ENCODE assay signal across 19 cellular contexts in genomic region chr6:14131579-14131978, GRCh38. TPM values are rescaled to one million over a fixed set of nuclear protein-coding genes. Genes with fewer than 3 reads are reported as not detected.
DNase-seq lines count a peak whose midpoint lies in the region; ATAC-seq, FAIRE-seq and TF ChIP-seq lines count a peak whose summit lies in the region.
"Had no signal": no experiment of that assay in that cellular context is flagged by ENCODE, and none has a peak within 500 bp of the region (broad histone marks: within the 10 kb centered on the region; RNA-seq: fewer than 3 reads in every experiment).

No MANE protein-coding gene starts in this region.

- H3K36me3 ChIP-seq in body of pancreas (replicated peaks in 1 of 2; ENCODE audit: insufficient read depth in 1 of 2, low read depth in 2 of 2), result peaks cover 0 to 2% of the 10 kb centered on the region in 2 donors
- H3K36me3 ChIP-seq: BE2C, HAP-1 had no signal

- H3K9me3 ChIP-seq in T-helper 17 cell (ENCODE audit: control insufficient read depth, low read length, poor library complexity, severe bottlenecking) (no peaks in the 10 kb centered on the region), body of pancreas (no peaks in the 10 kb centered on the region)
- H3K9me3 ChIP-seq: BE2C, Caco-2, HAP-1 had no signal

- intact Hi-C loops in body of pancreas (cut with DNase I), result no loop called here

- peaks cover 20% of the 10 kb centered on the region for H3K4me1 Mint-ChIP-seq in T-helper 17 cell
- H3K4me1 Mint-ChIP-seq in stimulated activated memory B cell treated with anti-CD40 and anti-IgM and Interleukin-4, amounts not matched to agents 10 μg/mL and 1 μg/mL and 100 μg/mL, for 72 hours, result peaks cover 66% of the 10 kb centered on the region

- ATAC-seq in T-helper 17 cell (no peak), body of pancreas (no peak)
- ATAC-seq in stimulated activated memory B cell treated with anti-CD40 and anti-IgM and Interleukin-4, amounts not matched to agents 10 μg/mL and 1 μg/mL and 100 μg/mL, for 72 hours, result no peak
- ATAC-seq: K562 had no signal

- H3K27me3 Mint-ChIP-seq in T-helper 17 cell, result no peaks in the 10 kb centered on the region
- no peaks in the 10 kb centered on the region for H3K27me3 Mint-ChIP-seq in stimulated activated memory B cell treated with anti-CD40 and anti-IgM and Interleukin-4, amounts not matched to agents 10 μg/mL and 1 μg/mL and 100 μg/mL, for 72 hours
- H3K27me3 Mint-ChIP-seq: CD4-positive, CD25-positive, alpha-beta regulatory T cell; CD8-positive, alpha-beta memory T cell had no signal

- H3K4me1 ChIP-seq in body of pancreas, result no peaks in the 10 kb centered on the region
- H3K4me1 ChIP-seq: BE2C, Caco-2 had no signal

- no peak for FAIRE-seq in GM12891 (lab: Jason Lieb, UNC)
- FAIRE-seq: GM18507, K562 had no signal

- H3K4me3 ChIP-seq in coronary artery (no peak overlapping the region), body of pancreas (no peak overlapping the region)
- H3K4me3 ChIP-seq: GM23248, HAP-1, K562 had no signal

- 83 to 88% methylated on average over 7 of the region's 7 CpGs for WGBS in body of pancreas, 2 donors

- H3K9me3 Mint-ChIP-seq in stimulated activated memory B cell treated with anti-CD40 and anti-IgM and Interleukin-4, amounts not matched to agents 10 μg/mL and 1 μg/mL and 100 μg/mL, for 72 hours, result no peaks in the 10 kb centered on the region
- H3K9me3 Mint-ChIP-seq: CD4-positive, CD25-positive, alpha-beta regulatory T cell; CD8-positive, alpha-beta memory T cell had no signal

- peak overlapping the region; percentile 41 for H3K4me3 Mint-ChIP-seq in T-helper 17 cell
- peak overlapping the region; percentile 75 for H3K4me3 Mint-ChIP-seq in stimulated activated memory B cell treated with anti-CD40 and anti-IgM and Interleukin-4, amounts not matched to agents 10 μg/mL and 1 μg/mL and 100 μg/mL, for 72 hours
- H3K4me3 Mint-ChIP-seq: CD4-positive, CD25-positive, alpha-beta regulatory T cell; CD8-positive, alpha-beta memory T cell had no signal

- no peak overlapping the region for H3K27ac ChIP-seq in coronary artery
- no peak overlapping the region for H3K27ac ChIP-seq in body of pancreas
- H3K27ac ChIP-seq: GM23248 had no signal

- H3K27me3 ChIP-seq in body of pancreas, result no peaks in the 10 kb centered on the region
- H3K27me3 ChIP-seq: BE2C had no signal

- no peak for TF ChIP-seq CTCF in coronary artery (IDR thresholded peaks at IDR 0.05)
- TF ChIP-seq CTCF in body of pancreas (IDR thresholded peaks at IDR 0.05), result no peak

- TF ChIP-seq POLR2A in GM12891 (IDR thresholded peaks at IDR 0.05; ENCODE audit: low read depth, low read length), result peak; percentile 60; the same call in 1 of the 2 replicates
- TF ChIP-seq POLR2A in body of pancreas (IDR thresholded peaks at IDR 0.05), result no peak

- peaks cover 21% of the 10 kb centered on the region for H3K36me3 Mint-ChIP-seq in T-helper 17 cell (ENCODE audit: low read depth)
- peaks cover 92% of the 10 kb centered on the region for H3K36me3 Mint-ChIP-seq in stimulated activated memory B cell treated with anti-CD40 and anti-IgM and Interleukin-4, amounts not matched to agents 10 μg/mL and 1 μg/mL and 100 μg/mL, for 72 hours

- DNase-seq in GM12891 (ENCODE audit: insufficient read length, low spot score), result no peak
- DNase-seq in T-helper 17 cell, result no peak
- DNase-seq in coronary artery (ENCODE audit: low spot score), result peak; percentile 54
- DNase-seq in activated effector memory CD4-positive, alpha-beta T cell treated with anti-CD3 and anti-CD28 coated beads, Interleukin-2, amount 50 U/mL, for 16 hours, result no peak
- no peak for DNase-seq in body of pancreas
- DNase-seq in mesenteric fat pad (ENCODE audit: low spot score), result no peak
- DNase-seq: BE2C; C1 segment of cervical spinal cord; Caco-2; CD4-positive, CD25-positive, alpha-beta regulatory T cell; CD8-positive, alpha-beta memory T cell; DMS153; DMS79 treated with DMSO at 0.1 percent for 48 hours; GF-D8; GM23248 had no signal

- H3K27ac Mint-ChIP-seq in T-helper 17 cell, result peak overlapping the region; percentile 9
- peak overlapping the region; percentile 99 for H3K27ac Mint-ChIP-seq in stimulated activated memory B cell treated with anti-CD40 and anti-IgM and Interleukin-4, amounts not matched to agents 10 μg/mL and 1 μg/mL and 100 μg/mL, for 72 hours

TF ChIP-seq in GM12891, 5 proteins besides CTCF, POLR2A, EP300 and RAD21:
- TF ChIP-seq SPI1 (IDR thresholded peaks at IDR 0.05; ENCODE audit: low read depth, low read length), result no peak
- TF ChIP-seq POLR2AphosphoS5 (IDR thresholded peaks at IDR 0.05; ENCODE audit: low read depth, low read length), result peak; percentile 31; the same call in 1 of the 2 replicates
- no peak for TF ChIP-seq POU2F2 (IDR thresholded peaks at IDR 0.05; ENCODE audit: low read depth, low read length)

RNA-seq across cellular contexts. Expression of gene CD83, which starts 14.0 kb away (rescaled TPM):
- 69.9 TPM for polyA plus RNA-seq in GM12891 (2012; ENCODE audit: low read depth, missing spikeins)
- total RNA-seq in T-helper 17 cell (10 to 100 TPM; 62.3 to 78.7 TPM), body of pancreas (1 to 10 TPM; 1.3 to 2.3 TPM), mesenteric fat pad (12.9 TPM)
